Comparison of ENCODE assay signal across 20 cellular contexts in genomic region chr4:38382492-38382891, GRCh38.
DNase-seq lines count a peak whose midpoint lies in the region; ATAC-seq and TF ChIP-seq lines count a peak whose summit lies in the region.
"Had no signal": no experiment of that assay in that cellular context is flagged by ENCODE, and none has a peak within 500 bp of the region (broad histone marks: within the 10 kb centered on the region; RNA-seq: fewer than 3 reads in every experiment).

No MANE protein-coding gene starts in this region.

- H3K36me3 ChIP-seq in ascending aorta (no peaks in the 10 kb centered on the region), right lobe of liver (no peaks in the 10 kb centered on the region)
- H3K36me3 ChIP-seq: ovary, thoracic aorta had no signal

- H3K4me1 ChIP-seq in ascending aorta = peaks cover 9 to 24% of the 10 kb centered on the region in 2 donors
- peaks cover 0 to 38% (median 15%) of the 10 kb centered on the region in 4 donors for H3K4me1 ChIP-seq in right lobe of liver

- H3K27me3 ChIP-seq in ascending aorta (no peaks in the 10 kb centered on the region), right lobe of liver (no peaks in the 10 kb centered on the region)
- H3K27me3 ChIP-seq: ovary had no signal

- H3K9me3 Mint-ChIP-seq in brain = peaks cover 0 to 2% (median 0%) of the 10 kb centered on the region in 5 experiments
- H3K9me3 Mint-ChIP-seq: CD14-positive monocyte had no signal

- peak; percentile 78 for DNase-seq in COR-L47 (lab: John Stamatoyannopoulos, UW)
- DNase-seq in NCI-H1436 (lab: John Stamatoyannopoulos, UW) = peak; percentile 91
- peak; percentile 7 for DNase-seq in NCI-H82 treated with DMSO at 0.1 percent for 48 hours (lab: John Stamatoyannopoulos, UW; ENCODE audit: unreplicated experiment)
- DNase-seq in ascending aorta (ENCODE audit: low spot score in 2 of 2) = no peak
- DNase-seq in right lobe of liver = no peak
- DNase-seq: activated CD4-positive, alpha-beta T cell treated with anti-CD3 and anti-CD28 coated beads, Interleukin-2, amount 50 U/mL, for 1 hour; activated CD8-positive, alpha-beta memory T cell treated with anti-CD3 and anti-CD28 coated beads, Interleukin-2, amount 50 U/mL, for 4 hours; activated effector memory CD4-positive, alpha-beta T cell treated with Interleukin-2 at 50 U/mL for 16 hours; cortex of kidney; DMS53; HFFc6; Karpas-422; NCI-H1694 had no signal

- no peak overlapping the region for H3K4me3 Mint-ChIP-seq in brain
- H3K4me3 Mint-ChIP-seq: CD14-positive monocyte; HFFc6; stimulated activated effector memory CD8-positive, alpha-beta T cell treated with anti-CD3 and anti-CD28 coated beads, Interleukin-12 subunit alpha, Interleukin-12 subunit beta, amount 100 ng/mL, for 72 hours had no signal

- intact Hi-C loops in ascending aorta (cut with DNase I) (no loop called here), right lobe of liver (cut with DNase I) (loop anchor here (10.0 kb wide), 2 partner anchors 58 to 282 kb away; partner anchors contain the start of gene KLF3 (in 1 of the 2))

- H3K27ac ChIP-seq in ascending aorta (no peak overlapping the region), right lobe of liver (no peak overlapping the region)
- H3K27ac ChIP-seq: ovary, thoracic aorta had no signal

- no peaks in the 10 kb centered on the region for H3K36me3 Mint-ChIP-seq in brain
- H3K36me3 Mint-ChIP-seq: CD14-positive monocyte; stimulated activated effector memory CD8-positive, alpha-beta T cell treated with anti-CD3 and anti-CD28 coated beads, Interleukin-12 subunit alpha, Interleukin-12 subunit beta, amount 100 ng/mL, for 72 hours had no signal

- no peaks in the 10 kb centered on the region for H3K27me3 Mint-ChIP-seq in brain

- TF ChIP-seq CTCF in brain (conservative IDR thresholded peaks at IDR 0.05) (no peak), ascending aorta (IDR thresholded peaks at IDR 0.05) (no peak), right lobe of liver (IDR thresholded peaks at IDR 0.05) (no peak)

- TF ChIP-seq POLR2A in right lobe of liver (IDR thresholded peaks at IDR 0.05) = no peak

- whole genome bisulfite sequencing in right lobe of liver (ENCODE audit: insufficient coverage, low coverage, low lambda C conversion rate, missing lambda C conversion rate) = 78% methylated on average over 8 of the region's 8 CpGs

- H3K9me3 ChIP-seq in ascending aorta (no peaks in the 10 kb centered on the region), right lobe of liver (no peaks in the 10 kb centered on the region)
- H3K9me3 ChIP-seq: ovary, thoracic aorta had no signal

- H3K4me3 ChIP-seq in ascending aorta = no peak overlapping the region
- H3K4me3 ChIP-seq in right lobe of liver = no peak overlapping the region
- H3K4me3 ChIP-seq: ovary, thoracic aorta had no signal

- H3K4me1 Mint-ChIP-seq in brain = peaks cover 48% of the 10 kb centered on the region
- H3K4me1 Mint-ChIP-seq: stimulated activated effector memory CD8-positive, alpha-beta T cell treated with anti-CD3 and anti-CD28 coated beads, Interleukin-12 subunit alpha, Interleukin-12 subunit beta, amount 100 ng/mL, for 72 hours had no signal

- peak overlapping the region in 3 of 5 experiments; percentile 32 to 87 (median 63) for H3K27ac Mint-ChIP-seq in brain
- H3K27ac Mint-ChIP-seq: CD14-positive monocyte; HFFc6; stimulated activated effector memory CD8-positive, alpha-beta T cell treated with anti-CD3 and anti-CD28 coated beads, Interleukin-12 subunit alpha, Interleukin-12 subunit beta, amount 100 ng/mL, for 72 hours had no signal

- no peak for ATAC-seq in HG03159 (IDR thresholded peaks at IDR 0.05; ENCODE audit: unreplicated experiment)
- no peak for ATAC-seq in HG03439 (IDR thresholded peaks at IDR 0.05; ENCODE audit: unreplicated experiment)
- ATAC-seq in right lobe of liver = no peak
- ATAC-seq: stimulated activated effector memory CD8-positive, alpha-beta T cell treated with anti-CD3 and anti-CD28 coated beads, Interleukin-12 subunit alpha, Interleukin-12 subunit beta, amount 100 ng/mL, for 72 hours had no signal

Comparison
In these comparisons a context has a peak if more than half of its experiments do, and no peak if none do; other contexts are left out.
1. DNase-seq: peak in COR-L47 (single experiment), NCI-H1436 (single experiment) and NCI-H82 treated with DMSO at 0.1 percent for 48 hours (single experiment); none in ascending aorta (0 of 2) and right lobe of liver (0 of 3).